ENCODE assay signal across 1 cellular context in genomic region chr7:84803979-84804378, GRCh38.
TF ChIP-seq lines count a peak whose summit lies in the region.

No MANE protein-coding gene starts in this region.

TF ChIP-seq in SK-N-SH, 30 proteins besides CTCF, POLR2A, EP300 and RAD21 (continued from another document):
- TF ChIP-seq ZBTB33 (IDR thresholded peaks at IDR 0.05; ENCODE audit: borderline replicate concordance, low read depth) (no peak), NRF1 (IDR thresholded peaks at IDR 0.05; ENCODE audit: low read depth, low read length) (no peak), RFX5 (IDR thresholded peaks at IDR 0.05; ENCODE audit: low read length) (no peak), ELF1 (IDR thresholded peaks at IDR 0.05) (no peak), RCOR1 (IDR thresholded peaks at IDR 0.05; ENCODE audit: low read length) (no peak), PBX3 (IDR thresholded peaks at IDR 0.05) (no peak), USF2 (IDR thresholded peaks at IDR 0.05; ENCODE audit: borderline replicate concordance, low read depth, low read length) (no peak), IRF3 (IDR thresholded peaks at IDR 0.05; ENCODE audit: low read depth, low read length) (no peak), MAX (IDR thresholded peaks at IDR 0.05; ENCODE audit: low read depth) (no peak), JUND (IDR thresholded peaks at IDR 0.05) (no peak), EZH2phosphoT487 (IDR thresholded peaks at IDR 0.05; ENCODE audit: borderline replicate concordance, low read depth) (no peak), TAF1 (IDR thresholded peaks at IDR 0.05; ENCODE audit: borderline replicate concordance, low read depth, low read length) (no peak), USF1 (IDR thresholded peaks at IDR 0.05; ENCODE audit: borderline replicate concordance, low read depth) (no peak), CHD2 (IDR thresholded peaks at IDR 0.05; ENCODE audit: low read length, partially characterized antibody) (no peak), MEF2A (IDR thresholded peaks at IDR 0.05; ENCODE audit: borderline replicate concordance, low read depth) (no peak), TCF12 (IDR thresholded peaks at IDR 0.05) (no peak)
TF ChIP-seq in SK-N-SH: peak in this region for 0.
